In genomic region chr3:180827171-180827570, GRCh38 we compare ENCODE assay signal across 30 cellular contexts.
"Had no signal": no experiment of that assay in that cellular context is flagged by ENCODE, and none has a peak within 500 bp of the region (broad histone marks: within the 10 kb centered on the region; RNA-seq: fewer than 3 reads in every experiment).

No MANE protein-coding gene starts in this region.

- H3K4me1 Mint-ChIP-seq: activated naive CD4-positive, alpha-beta T cell treated with anti-CD3 and anti-CD28 coated beads, Interleukin-2, amount 50 U/mL, for 24 hours; activated naive CD8-positive, alpha-beta T cell treated with anti-CD3 and anti-CD28 coated beads, Interleukin-2, amount 10 ng/mL, durations not matched to agents 7 days and 5 days; central memory CD8-positive, alpha-beta T cell had no signal

- H3K4me3 Mint-ChIP-seq: activated CD8-positive, alpha-beta T cell treated with anti-CD3 and anti-CD28 coated beads for 36 hours; activated naive CD4-positive, alpha-beta T cell treated with anti-CD3 and anti-CD28 coated beads, Interleukin-2, amount 50 U/mL, for 24 hours; activated naive CD8-positive, alpha-beta T cell treated with anti-CD3 and anti-CD28 coated beads, Interleukin-2, amount 10 ng/mL, durations not matched to agents 7 days and 5 days; activated T-cell treated with anti-CD3 and anti-CD28 coated beads, Interleukin-2, amount 50 U/mL, for 72 hours; central memory CD8-positive, alpha-beta T cell had no signal

- H3K27ac Mint-ChIP-seq: activated CD8-positive, alpha-beta T cell treated with anti-CD3 and anti-CD28 coated beads for 36 hours; activated naive CD4-positive, alpha-beta T cell treated with anti-CD3 and anti-CD28 coated beads, Interleukin-2, amount 50 U/mL, for 24 hours; activated naive CD8-positive, alpha-beta T cell treated with anti-CD3 and anti-CD28 coated beads, Interleukin-2, amount 10 ng/mL, durations not matched to agents 7 days and 5 days; activated T-cell treated with anti-CD3 and anti-CD28 coated beads, Interleukin-2, amount 50 U/mL, for 72 hours; activated T-helper 2 cell treated with anti-CD3 and anti-CD28 coated beads, Interferon-gamma antibody, Interleukin-2, Interleukin-4, amounts not matched to agents 10 μg/mL and 5 μg/mL and 100 μg/mL, durations not matched to agents 14 hours and 24 hours and 36 hours had no signal

- H3K9me3 Mint-ChIP-seq: activated CD8-positive, alpha-beta T cell treated with anti-CD3 and anti-CD28 coated beads for 36 hours; activated naive CD4-positive, alpha-beta T cell treated with anti-CD3 and anti-CD28 coated beads, Interleukin-2, amount 50 U/mL, for 24 hours; activated naive CD8-positive, alpha-beta T cell treated with anti-CD3 and anti-CD28 coated beads, Interleukin-2, amount 10 ng/mL, durations not matched to agents 7 days and 5 days; activated T-cell treated with anti-CD3 and anti-CD28 coated beads, Interleukin-2, amount 50 U/mL, for 72 hours; activated T-helper 2 cell treated with anti-CD3 and anti-CD28 coated beads, Interferon-gamma antibody, Interleukin-2, Interleukin-4, amounts not matched to agents 10 μg/mL and 5 μg/mL and 100 μg/mL, durations not matched to agents 14 hours and 24 hours and 36 hours; central memory CD8-positive, alpha-beta T cell had no signal

- DNase-seq: activated CD4-positive, alpha-beta T cell treated with anti-CD3 and anti-CD28 coated beads for 1 hour; activated CD4-positive, alpha-beta T cell treated with anti-CD3 and anti-CD28 coated beads for 48 hours; activated CD4-positive, CD25-positive, alpha-beta regulatory T cell; activated CD8-positive, alpha-beta T cell treated with anti-CD3 and anti-CD28 coated beads for 36 hours; activated gamma-delta T cell; activated naive CD4-positive, alpha-beta T cell treated with Interleukin-2 at 50 U/mL for 16 hours; activated naive CD8-positive, alpha-beta T cell treated with anti-CD3 and anti-CD28 coated beads, Interleukin-2, amount 10 ng/mL, durations not matched to agents 7 days and 5 days; activated T-cell treated with anti-CD3 and anti-CD28 coated beads, Interleukin-2, amount 50 U/mL, for 1 hour; activated T-cell treated with anti-CD3 and anti-CD28 coated beads, Interleukin-2, amount 50 U/mL, for 72 hours; Kasumi-1; KG1; MG63; NCI-H1048; NCI-H1105 treated with DMSO at 0.1 percent for 48 hours; NCI-H1436; NCI-H1694; NCI-H1930; NCI-H2107; NCI-H2171; NCI-H510A; NCI-H526; NCI-H774; SHP77; SJCRH30; T1000; WERI-Rb-1 had no signal

- H3K27me3 Mint-ChIP-seq: activated naive CD8-positive, alpha-beta T cell treated with anti-CD3 and anti-CD28 coated beads, Interleukin-2, amount 10 ng/mL, durations not matched to agents 7 days and 5 days; central memory CD8-positive, alpha-beta T cell had no signal

- ATAC-seq: activated CD8-positive, alpha-beta T cell treated with anti-CD3 and anti-CD28 coated beads for 36 hours; activated T-cell treated with anti-CD3 and anti-CD28 coated beads, Interleukin-2, amount 50 U/mL, for 72 hours; Panc1 had no signal

- H3K36me3 Mint-ChIP-seq: activated naive CD4-positive, alpha-beta T cell treated with anti-CD3 and anti-CD28 coated beads, Interleukin-2, amount 50 U/mL, for 24 hours; activated naive CD8-positive, alpha-beta T cell treated with anti-CD3 and anti-CD28 coated beads, Interleukin-2, amount 10 ng/mL, durations not matched to agents 7 days and 5 days had no signal
